ENCODE assay signal across 22 cellular contexts in genomic region chr4:168241953-168242352, GRCh38.
"Had no signal": no experiment of that assay in that cellular context is flagged by ENCODE, and none has a peak within 500 bp of the region (broad histone marks: within the 10 kb centered on the region; RNA-seq: fewer than 3 reads in every experiment).

No MANE protein-coding gene starts in this region.

- H3K27ac ChIP-seq: dorsolateral prefrontal cortex, heart left ventricle, neutrophil, psoas muscle, spleen, thoracic aorta, transverse colon had no signal

- H3K27ac Mint-ChIP-seq: naive thymus-derived CD8-positive, alpha-beta T cell; stimulated activated naive B cell treated with anti-CD40 and anti-IgM and Interleukin-4, amounts not matched to agents 10 μg/mL and 1 μg/mL and 100 μg/mL, for 72 hours; stimulated activated naive CD8-positive, alpha-beta T cell treated with anti-CD3 and anti-CD28 coated beads, Interleukin-15, amount 100 ng/mL, for 72 hours had no signal

- H3K4me3 ChIP-seq: dorsolateral prefrontal cortex, heart left ventricle, mucosa of descending colon, psoas muscle, spleen, thoracic aorta, transverse colon had no signal

- H3K4me3 Mint-ChIP-seq: naive thymus-derived CD8-positive, alpha-beta T cell; stimulated activated naive B cell treated with anti-CD40 and anti-IgM and Interleukin-4, amounts not matched to agents 10 μg/mL and 1 μg/mL and 100 μg/mL, for 72 hours; stimulated activated naive CD8-positive, alpha-beta T cell treated with anti-CD3 and anti-CD28 coated beads, Interleukin-15, amount 100 ng/mL, for 72 hours had no signal

- FAIRE-seq: frontal cortex had no signal

- H3K4me1 ChIP-seq: heart left ventricle, psoas muscle, spleen, transverse colon had no signal

- H3K27me3 ChIP-seq: dorsolateral prefrontal cortex, heart left ventricle, neutrophil, spleen, transverse colon had no signal

- H3K9me3 ChIP-seq: thoracic aorta had no signal

- DNase-seq: cortex of kidney; dorsolateral prefrontal cortex; effector CD8-positive, alpha-beta T cell; heart left ventricle; hippocampal formation; mammary epithelial cell; mucosa of descending colon; naive thymus-derived CD8-positive, alpha-beta T cell; psoas muscle; retina; spleen; stimulated activated CD4-positive, alpha-beta T cell treated with anti-CD3 and anti-CD28 coated beads, Interleukin-15, amount 100 ng/mL, for 24 hours; stimulated activated CD4-positive, alpha-beta T cell treated with anti-CD3 and anti-CD28 coated beads, Interleukin-1b, Interleukin-23, amount 100 ng/mL, for 48 hours; stimulated activated CD4-positive, alpha-beta T cell treated with anti-CD3 and anti-CD28 coated beads, Interleukin-4, amount 100 ng/mL, for 4 hours; stimulated activated naive B cell treated with anti-CD40 and anti-IgM and Interleukin-4, amounts not matched to agents 10 μg/mL and 1 μg/mL and 100 μg/mL, for 72 hours; stimulated activated naive CD8-positive, alpha-beta T cell treated with anti-CD3 and anti-CD28 coated beads, Interleukin-15, amount 100 ng/mL, for 72 hours; transverse colon had no signal

- H3K36me3 ChIP-seq: neutrophil had no signal

- H3K27me3 Mint-ChIP-seq: naive thymus-derived CD8-positive, alpha-beta T cell; stimulated activated naive B cell treated with anti-CD40 and anti-IgM and Interleukin-4, amounts not matched to agents 10 μg/mL and 1 μg/mL and 100 μg/mL, for 72 hours; stimulated activated naive CD8-positive, alpha-beta T cell treated with anti-CD3 and anti-CD28 coated beads, Interleukin-15, amount 100 ng/mL, for 72 hours had no signal

- ATAC-seq: esophagus mucosa; heart left ventricle; mucosa of descending colon; naive thymus-derived CD8-positive, alpha-beta T cell; psoas muscle; sciatic nerve; stimulated activated naive B cell treated with anti-CD40 and anti-IgM and Interleukin-4, amounts not matched to agents 10 μg/mL and 1 μg/mL and 100 μg/mL, for 72 hours; stimulated activated naive CD8-positive, alpha-beta T cell treated with anti-CD3 and anti-CD28 coated beads, Interleukin-15, amount 100 ng/mL, for 72 hours had no signal

- H3K4me1 Mint-ChIP-seq: stimulated activated naive CD8-positive, alpha-beta T cell treated with anti-CD3 and anti-CD28 coated beads, Interleukin-15, amount 100 ng/mL, for 72 hours had no signal
